In genomic region chr13:21175656-21176194, GRCh38 we compare ENCODE assay signal across 2 cellular contexts.
TF ChIP-seq lines count a peak whose summit lies in the region.

No MANE protein-coding gene starts in this region.

TF ChIP-seq in GM23338, 12 proteins besides CTCF, POLR2A, EP300 and RAD21:
- TF ChIP-seq CREB1 (CRISPR knock-in tag; IDR thresholded peaks at IDR 0.05; ENCODE audit: low read depth), result no peak
- TF ChIP-seq POLR2AphosphoS5 (IDR thresholded peaks at IDR 0.05; ENCODE audit: low read depth), result no peak
- no peak for TF ChIP-seq NANOG (IDR thresholded peaks at IDR 0.05; ENCODE audit: borderline replicate concordance)
- no peak for TF ChIP-seq ZNF114 (CRISPR knock-in tag; IDR thresholded peaks at IDR 0.05)
- no peak for TF ChIP-seq JUNB (IDR thresholded peaks at IDR 0.05; ENCODE audit: unreplicated experiment)
- TF ChIP-seq EZH2 (IDR thresholded peaks at IDR 0.05; ENCODE audit: low read depth, unreplicated experiment), result no peak
- TF ChIP-seq STAT1 (IDR thresholded peaks at IDR 0.05; ENCODE audit: unreplicated experiment), result no peak
- no peak for TF ChIP-seq REST (IDR thresholded peaks at IDR 0.05; ENCODE audit: unreplicated experiment)
- no peak for TF ChIP-seq ZNF331 (CRISPR knock-in tag; IDR thresholded peaks at IDR 0.05; ENCODE audit: low read depth)

TF ChIP-seq in H1, 55 proteins besides CTCF, POLR2A, EP300 and RAD21:
- TF ChIP-seq SP1 (IDR thresholded peaks at IDR 0.05; ENCODE audit: low read depth, low read length) (0 out of 2 replicates have a peak, but pooled peaks have one; percentile 8), SIRT6 (IDR thresholded peaks at IDR 0.05; ENCODE audit: low read length) (no peak)
